ENCODE assay signal across 9 cellular contexts in genomic region chr11:47715082-47715669, GRCh38. TPM values are rescaled to one million over a fixed set of nuclear protein-coding genes. Genes with fewer than 3 reads are reported as not detected.
DNase-seq lines count a peak whose midpoint lies in the region; ATAC-seq, FAIRE-seq and TF ChIP-seq lines count a peak whose summit lies in the region.
"Had no signal": no experiment of that assay in that cellular context is flagged by ENCODE, and none has a peak within 500 bp of the region (broad histone marks: within the 10 kb centered on the region; RNA-seq: fewer than 3 reads in every experiment).

A gene with protein sequence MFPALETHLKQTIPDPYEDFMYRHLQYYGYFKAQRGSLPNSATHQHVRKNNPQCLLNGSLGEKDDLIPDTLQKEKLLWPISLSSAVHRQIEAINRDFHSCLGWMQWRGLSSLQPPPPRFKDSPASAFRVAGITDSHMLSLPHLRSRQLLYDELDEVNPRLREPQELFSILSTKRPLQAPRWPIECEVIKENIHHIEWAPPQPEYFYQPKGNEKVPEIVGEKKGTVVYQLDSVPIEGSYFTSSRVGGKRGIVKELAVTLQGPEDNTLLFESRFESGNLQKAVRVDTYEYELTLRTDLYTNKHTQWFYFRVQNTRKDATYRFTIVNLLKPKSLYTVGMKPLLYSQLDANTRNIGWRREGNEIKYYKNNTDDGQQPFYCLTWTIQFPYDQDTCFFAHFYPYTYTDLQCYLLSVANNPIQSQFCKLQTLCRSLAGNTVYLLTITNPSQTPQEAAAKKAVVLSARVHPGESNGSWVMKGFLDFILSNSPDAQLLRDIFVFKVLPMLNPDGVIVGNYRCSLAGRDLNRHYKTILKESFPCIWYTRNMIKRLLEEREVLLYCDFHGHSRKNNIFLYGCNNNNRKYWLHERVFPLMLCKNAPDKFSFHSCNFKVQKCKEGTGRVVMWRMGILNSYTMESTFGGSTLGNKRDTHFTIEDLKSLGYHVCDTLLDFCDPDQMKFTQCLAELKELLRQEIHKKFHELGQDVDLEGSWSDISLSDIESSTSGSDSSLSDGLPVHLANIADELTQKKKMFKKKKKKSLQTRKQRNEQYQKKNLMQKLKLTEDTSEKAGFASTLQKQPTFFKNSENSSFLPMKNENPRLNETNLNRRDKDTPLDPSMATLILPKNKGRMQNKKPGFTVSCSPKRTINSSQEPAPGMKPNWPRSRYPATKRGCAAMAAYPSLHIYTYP (minus strand): TSS chr11:47715369. CDS start chr11:47714650, 719 bp downstream.

- no peak for FAIRE-seq in RCC 7860 (lab: Jason Lieb, UNC)
- FAIRE-seq: islet of Langerhans had no signal

- H3K4me3 ChIP-seq in HUES6 (ENCODE audit: low read depth, low read length) (peak within 1 kb of the TSS; percentile 62), foreskin fibroblast (ENCODE audit: low read depth in 1 of 2, low read length in 2 of 2) (peak within 1 kb of the TSS; percentile 53 to 87), stomach (peak within 1 kb of the TSS; percentile 69 to 97 (median 79))

- peaks cover 29% of the 10 kb centered on the region for H3K4me1 Mint-ChIP-seq in neural crest cell

- no peak within 1 kb of the TSS for H3K9ac ChIP-seq in HUES6 (ENCODE audit: low read length)

- no peaks in the 10 kb centered on the region for H3K27me3 Mint-ChIP-seq in neural crest cell (ENCODE audit: low read depth)

- no peaks in the 10 kb centered on the region for H3K9me3 Mint-ChIP-seq in neural crest cell

- no peak for TF ChIP-seq EP300 in stomach (IDR thresholded peaks at IDR 0.05)

- peak within 1 kb of the TSS; percentile 94 for H3K4me3 Mint-ChIP-seq in neural crest cell

- no peaks in the 10 kb centered on the region for H3K27me3 ChIP-seq in HUES6 (ENCODE audit: control insufficient read depth, insufficient read depth, low read length)
- H3K27me3 ChIP-seq in stomach = no peaks in the 10 kb centered on the region

- 0% methylated on average over 16 to 35 of the region's 35 CpGs for WGBS in stomach, 5 donors

- peaks cover 12% of the 10 kb centered on the region for H3K36me3 Mint-ChIP-seq in neural crest cell (ENCODE audit: low read depth)

- H3K4me1 ChIP-seq in HUES6 (ENCODE audit: control insufficient read depth, insufficient read depth, low read length) (peaks cover 5% of the 10 kb centered on the region; the same call in 1 of the 2 replicates), stomach (peaks cover 0 to 15% (median 6%) of the 10 kb centered on the region in 4 donors)

- DNase-seq in DMS 273 (lab: John Stamatoyannopoulos, UW; ENCODE audit: unreplicated experiment) (peak; percentile 83), RCC 7860 (ENCODE audit: low spot score) (peak; percentile 49), foreskin fibroblast (peak; percentile 48 to 83), neural crest cell (ENCODE audit: low read depth, low spot score) (peak; percentile 66), stomach (peak; percentile 76)
- peak; percentile 74 for DNase-seq in activated effector memory CD4-positive, alpha-beta T cell treated with Interleukin-2 at 50 U/mL for 16 hours

- H3K27ac ChIP-seq in HUES6 (ENCODE audit: low read depth, low read length) (no peak within 1 kb of the TSS), stomach (peak within 1 kb of the TSS; percentile 71 to 90 (median 77))

- intact Hi-C loops in stomach (cut with DNase I; ENCODE audit: low total_unique reads) = no loop called here

- TF ChIP-seq CTCF in foreskin fibroblast (IDR thresholded peaks at IDR 0.05; ENCODE audit: low read depth, low read length) = no peak
- no peak for TF ChIP-seq CTCF in neural crest cell (conservative IDR thresholded peaks at IDR 0.05)
- TF ChIP-seq CTCF in stomach (IDR thresholded peaks at IDR 0.05) = no peak

- TF ChIP-seq POLR2A in stomach (IDR thresholded peaks at IDR 0.05) = peak in 1 of 4 donors; percentile 10

- peak within 1 kb of the TSS; percentile 95 for H3K27ac Mint-ChIP-seq in neural crest cell (ENCODE audit: unreplicated experiment)

- H3K9me3 ChIP-seq in HUES6 (ENCODE audit: control insufficient read depth, insufficient read depth, low read depth, low read length) (no peaks in the 10 kb centered on the region), stomach (no peaks in the 10 kb centered on the region)

- peak; percentile 98 for ATAC-seq in GM21423 (IDR thresholded peaks at IDR 0.05; ENCODE audit: unreplicated experiment)

- H3K36me3 ChIP-seq in HUES6 (ENCODE audit: control insufficient read depth, insufficient read depth, low read length) (peaks cover 40% of the 10 kb centered on the region), stomach (peaks cover 25 to 42% (median 41%) of the 10 kb centered on the region in 4 donors)

RNA-seq across cellular contexts. Expression of the gene that starts here (rescaled TPM):
- total RNA-seq in neural crest cell = 2.1 and 2.4 TPM in 2 replicates
- 10 to 100 TPM in 1 of 5 donors, 1 to 10 TPM in 1, under 1 TPM in 1, not detected in 2; 0.92 to 11.7 (median 9.9) TPM for total RNA-seq in stomach
- polyA plus RNA-seq in stomach = under 1 TPM in 2 of 3 donors, not detected in 1; 0.56 to 0.90 TPM
